Comparison of ENCODE assay signal across 25 cellular contexts in genomic region chr4:70980196-70980595, GRCh38.
"Had no signal": no experiment of that assay in that cellular context is flagged by ENCODE, and none has a peak within 500 bp of the region (broad histone marks: within the 10 kb centered on the region; RNA-seq: fewer than 3 reads in every experiment).

No MANE protein-coding gene starts in this region.

- H3K4me1 Mint-ChIP-seq: activated CD4-positive, alpha-beta T cell treated with anti-CD3 and anti-CD28 coated beads, Interleukin-2, amount 10 ng/mL, durations not matched to agents 7 days and 5 days; activated CD8-positive, alpha-beta memory T cell treated with anti-CD3 and anti-CD28 coated beads, Interleukin-2, amount 10 ng/mL, durations not matched to agents 7 days and 5 days; activated naive CD4-positive, alpha-beta T cell treated with anti-CD3 and anti-CD28 coated beads, Interleukin-2, amount 10 ng/mL, durations not matched to agents 7 days and 5 days; central memory CD8-positive, alpha-beta T cell; nephron had no signal

- H3K4me3 Mint-ChIP-seq: activated CD4-positive, alpha-beta T cell treated with anti-CD3 and anti-CD28 coated beads, Interleukin-2, amount 10 ng/mL, durations not matched to agents 7 days and 5 days; activated CD8-positive, alpha-beta memory T cell treated with anti-CD3 and anti-CD28 coated beads, Interleukin-2, amount 10 ng/mL, durations not matched to agents 7 days and 5 days; activated CD8-positive, alpha-beta T cell treated with anti-CD3 and anti-CD28 coated beads for 36 hours; activated naive CD4-positive, alpha-beta T cell treated with anti-CD3 and anti-CD28 coated beads, Interleukin-2, amount 10 ng/mL, durations not matched to agents 7 days and 5 days; central memory CD8-positive, alpha-beta T cell; effector memory CD8-positive, alpha-beta T cell; nephron; type B pancreatic cell had no signal

- H3K36me3 ChIP-seq: gastrocnemius medialis, neutrophil, ovary, prostate gland had no signal

- H3K27ac ChIP-seq: ascending aorta, esophagus squamous epithelium, gastrocnemius medialis, left ventricle myocardium inferior, neutrophil, ovary, prostate gland, thoracic aorta, WERI-Rb-1 had no signal

- H3K4me1 ChIP-seq: ascending aorta, esophagus squamous epithelium, gastrocnemius medialis, left ventricle myocardium inferior, prostate gland had no signal

- H3K9me3 Mint-ChIP-seq: activated CD4-positive, alpha-beta T cell treated with anti-CD3 and anti-CD28 coated beads, Interleukin-2, amount 10 ng/mL, durations not matched to agents 7 days and 5 days; activated CD8-positive, alpha-beta T cell treated with anti-CD3 and anti-CD28 coated beads for 36 hours; activated naive CD4-positive, alpha-beta T cell treated with anti-CD3 and anti-CD28 coated beads, Interleukin-2, amount 10 ng/mL, durations not matched to agents 7 days and 5 days; central memory CD8-positive, alpha-beta T cell; effector memory CD8-positive, alpha-beta T cell; nephron; type B pancreatic cell had no signal

- H3K9me3 ChIP-seq: ascending aorta, esophagus squamous epithelium, gastrocnemius medialis, left ventricle myocardium inferior, neutrophil, ovary, prostate gland, spleen, thoracic aorta had no signal

- H3K27ac Mint-ChIP-seq: activated CD4-positive, alpha-beta T cell treated with anti-CD3 and anti-CD28 coated beads, Interleukin-2, amount 10 ng/mL, durations not matched to agents 7 days and 5 days; activated CD8-positive, alpha-beta memory T cell treated with anti-CD3 and anti-CD28 coated beads, Interleukin-2, amount 10 ng/mL, durations not matched to agents 7 days and 5 days; activated CD8-positive, alpha-beta T cell treated with anti-CD3 and anti-CD28 coated beads for 36 hours; activated naive CD4-positive, alpha-beta T cell treated with anti-CD3 and anti-CD28 coated beads, Interleukin-2, amount 10 ng/mL, durations not matched to agents 7 days and 5 days; type B pancreatic cell had no signal

- ATAC-seq: activated CD8-positive, alpha-beta memory T cell treated with anti-CD3 and anti-CD28 coated beads, Interleukin-2, amount 10 ng/mL, durations not matched to agents 7 days and 5 days; activated CD8-positive, alpha-beta T cell treated with anti-CD3 and anti-CD28 coated beads for 36 hours; effector memory CD8-positive, alpha-beta T cell; gastrocnemius medialis had no signal

- H3K4me3 ChIP-seq: ascending aorta, dorsolateral prefrontal cortex, esophagus squamous epithelium, gastrocnemius medialis, left ventricle myocardium inferior, ovary, prostate gland, spleen, thoracic aorta had no signal

- H3K27me3 Mint-ChIP-seq: activated CD4-positive, alpha-beta T cell treated with anti-CD3 and anti-CD28 coated beads, Interleukin-2, amount 10 ng/mL, durations not matched to agents 7 days and 5 days; activated CD8-positive, alpha-beta memory T cell treated with anti-CD3 and anti-CD28 coated beads, Interleukin-2, amount 10 ng/mL, durations not matched to agents 7 days and 5 days; activated CD8-positive, alpha-beta T cell treated with anti-CD3 and anti-CD28 coated beads for 36 hours; activated naive CD4-positive, alpha-beta T cell treated with anti-CD3 and anti-CD28 coated beads, Interleukin-2, amount 10 ng/mL, durations not matched to agents 7 days and 5 days; central memory CD8-positive, alpha-beta T cell; effector memory CD8-positive, alpha-beta T cell; type B pancreatic cell had no signal

- DNase-seq: activated CD4-positive, alpha-beta T cell treated with anti-CD3 and anti-CD28 coated beads, Interleukin-2, amount 10 ng/mL, durations not matched to agents 7 days and 5 days; activated CD4-positive, CD25-positive, alpha-beta regulatory T cell treated with anti-CD3 and anti-CD28 coated beads, Interleukin-2, amount 50 U/mL, for 72 hours; activated CD8-positive, alpha-beta memory T cell treated with anti-CD3 and anti-CD28 coated beads, Interleukin-2, amount 10 ng/mL, durations not matched to agents 7 days and 5 days; activated CD8-positive, alpha-beta T cell treated with anti-CD3 and anti-CD28 coated beads for 36 hours; activated effector memory CD4-positive, alpha-beta T cell treated with anti-CD3 and anti-CD28 coated beads, Interleukin-2, amount 50 U/mL, for 16 hours; activated naive CD4-positive, alpha-beta T cell treated with anti-CD3 and anti-CD28 coated beads, Interleukin-2, amount 10 ng/mL, durations not matched to agents 7 days and 5 days; activated T-cell treated with anti-CD3 and anti-CD28 coated beads for 4 hours; dorsolateral prefrontal cortex; effector memory CD8-positive, alpha-beta T cell; esophagus squamous epithelium; gastrocnemius medialis; hypothalamus; left ventricle myocardium inferior; ovary; spleen; stimulated activated CD4-positive, alpha-beta T cell treated with anti-CD3 and anti-CD28 coated beads, Interleukin-4, amount 100 ng/mL, for 1 hour; stimulated activated naive CD4-positive, alpha-beta T cell treated with Interleukin-2 at 50 U/mL for 16 hours; WERI-Rb-1 had no signal

- H3K27me3 ChIP-seq: ascending aorta, dorsolateral prefrontal cortex, esophagus squamous epithelium, gastrocnemius medialis, neutrophil, ovary, spleen had no signal
